In genomic region chr9:131733601-131734061, GRCh38 we compare ENCODE assay signal across 8 cellular contexts. TPM values are rescaled to one million over a fixed set of nuclear protein-coding genes. Genes with fewer than 3 reads are reported as not detected.
A peak's percentile ranks its signal among the peaks of the same experiment; 100 is the strongest.
DNase-seq lines count a peak whose midpoint lies in the region; ATAC-seq, FAIRE-seq and TF ChIP-seq lines count a peak whose summit lies in the region.

No MANE protein-coding gene starts in this region.

- H3K4me1 ChIP-seq in A549 (peaks cover 79% of the 10 kb centered on the region), astrocyte (ENCODE audit: insufficient read depth, low read length) (peaks cover 49% of the 10 kb centered on the region), stomach (peaks cover 80 to 100% (median 91%) of the 10 kb centered on the region in 4 donors)

- intact Hi-C loops in stomach (cut with DNase I; ENCODE audit: low total_unique reads), result no loop called here

- peak overlapping the region; percentile 97 for H3K27ac Mint-ChIP-seq in astrocyte (ENCODE audit: unreplicated experiment)

- no peaks in the 10 kb centered on the region for H3K27me3 ChIP-seq in astrocyte (ENCODE audit: insufficient read depth, low read length)
- no peaks in the 10 kb centered on the region for H3K27me3 ChIP-seq in stomach

- peaks cover 16% of the 10 kb centered on the region for H3K36me3 Mint-ChIP-seq in astrocyte (ENCODE audit: low read depth, unreplicated experiment)

- peak overlapping the region; percentile 0; the same call in 2 of the 3 replicates for H3K4me3 ChIP-seq in A549
- peak overlapping the region; percentile 15 for H3K4me3 ChIP-seq in astrocyte (ENCODE audit: insufficient read depth, low read depth, low read length)
- no peak overlapping the region for H3K4me3 ChIP-seq in stomach

- peaks cover 79% of the 10 kb centered on the region for H3K4me1 Mint-ChIP-seq in astrocyte (ENCODE audit: low read depth, unreplicated experiment)

- no peaks in the 10 kb centered on the region for H3K36me3 ChIP-seq in astrocyte (ENCODE audit: insufficient read depth, low read length)
- no peaks in the 10 kb centered on the region for H3K36me3 ChIP-seq in stomach

- 4% methylated on average over 14 of the region's 15 CpGs for WGBS in A549 (ENCODE audit: missing lambda C conversion rate)
- WGBS in stomach, 5 donors, result 20 to 33% (median 22%) methylated on average over 10 to 15 of the region's 15 CpGs

- TF ChIP-seq EP300 in A549 (IDR thresholded peaks at IDR 0.05) (no peak), stomach (IDR thresholded peaks at IDR 0.05) (no peak)

- no peak overlapping the region for H2AFZ ChIP-seq in astrocyte (ENCODE audit: low read depth, low read length)

- peak overlapping the region; percentile 56 for H3K9ac ChIP-seq in astrocyte (ENCODE audit: low read length)

- no peak for FAIRE-seq in A549 (lab: Jason Lieb, UNC)
- FAIRE-seq in astrocyte (lab: Jason Lieb, UNC), result no peak

- peaks cover 75% of the 10 kb centered on the region for H3K79me2 ChIP-seq in astrocyte (ENCODE audit: insufficient read depth, low read length)

- ATAC-seq in A549, result peak; percentile 86 to 87

- no peak for TF ChIP-seq RAD21 in A549 (conservative IDR thresholded peaks at IDR 0.05 in 1 of 2, IDR thresholded peaks at IDR 0.05 in 1 of 2)

- H3K9me3 Mint-ChIP-seq in astrocyte (ENCODE audit: unreplicated experiment), result no peaks in the 10 kb centered on the region

- H3K27ac ChIP-seq in A549 (peak overlapping the region; percentile 67 to 79), RWPE1 (peak overlapping the region; percentile 92), astrocyte (ENCODE audit: low read depth, low read length) (peak overlapping the region; percentile 84), stomach (peak overlapping the region; percentile 66 to 86 (median 70))

- DNase-seq in A549 (ENCODE audit: low read depth in 1 of 2, low spot score in 1 of 2) (peak; percentile 86 to 88), RWPE1 (ENCODE audit: low spot score) (peak; percentile 94), astrocyte (ENCODE audit: low read depth) (peak; percentile 99), iris pigment epithelial cell (ENCODE audit: low read depth) (peak; percentile 96), stomach (peak; percentile 35), NCI-H510A treated with DMSO at 0.1 percent for 48 hours (lab: John Stamatoyannopoulos, UW) (no peak), C1 segment of cervical spinal cord (lab: John Stamatoyannopoulos, UW) (no peak)

- TF ChIP-seq CTCF in A549 (IDR thresholded peaks at IDR 0.05) (no peak), RWPE1 (conservative IDR thresholded peaks at IDR 0.05; ENCODE audit: low read depth) (no peak), astrocyte (IDR thresholded peaks at IDR 0.05; ENCODE audit: insufficient read depth, low read depth, low read length) (no peak), stomach (IDR thresholded peaks at IDR 0.05) (no peak)

- H3K9me3 ChIP-seq in A549 (no peaks in the 10 kb centered on the region), astrocyte (ENCODE audit: insufficient read depth, low read depth, low read length) (no peaks in the 10 kb centered on the region), stomach (no peaks in the 10 kb centered on the region)

- peaks cover 71% of the 10 kb centered on the region for H4K20me1 ChIP-seq in astrocyte (ENCODE audit: insufficient read depth, low read length)

- CTCF ChIA-PET in A549 (lab: Yijun Ruan, JAX) (interaction anchor here (1.2 to 25.4 kb wide), 3 partner anchors 11 to 133 kb away, joined by 3 to 737 read pairs (median 5); no protein-coding TSS in a partner anchor), RWPE1 (lab: Yijun Ruan, JAX) (interaction anchor here (0.7 to 1.4 kb wide), 4 partner anchors 9 to 142 kb away, joined by 3 to 7 read pairs (median 4); no protein-coding TSS in a partner anchor)

- POLR2A ChIA-PET in A549 (lab: Yijun Ruan, JAX), result interaction anchor here (1.2 kb wide), 1 partner anchor 142 kb away, joined by 3 read pairs; no protein-coding TSS in a partner anchor
- POLR2A ChIA-PET in RWPE1 (lab: Yijun Ruan, JAX; ENCODE audit: low non-redundant PET), result no interaction called here

- no peak for TF ChIP-seq POLR2A in A549 (IDR thresholded peaks at IDR 0.05; ENCODE audit: low read length)
- TF ChIP-seq POLR2A in GM18526 (IDR thresholded peaks at IDR 0.05; ENCODE audit: extremely low read depth, insufficient read length), result peak; percentile 34
- no peak for TF ChIP-seq POLR2A in stomach (IDR thresholded peaks at IDR 0.05)

- H3K27me3 Mint-ChIP-seq in astrocyte (ENCODE audit: low read depth, unreplicated experiment), result no peaks in the 10 kb centered on the region

- peak overlapping the region; percentile 50 for H3K4me3 Mint-ChIP-seq in astrocyte (ENCODE audit: unreplicated experiment)

- H3K4me2 ChIP-seq in A549, result peak overlapping the region; percentile 75
- peak overlapping the region; percentile 75 for H3K4me2 ChIP-seq in astrocyte (ENCODE audit: low read length)

TF ChIP-seq in A549, 52 proteins besides CTCF, POLR2A, EP300 and RAD21:
- TF ChIP-seq HOXA7 (CRISPR knock-in tag; IDR thresholded peaks at IDR 0.05) (no peak), MYC (IDR thresholded peaks at IDR 0.05; ENCODE audit: borderline replicate concordance, low read length) (0 out of 2 replicates have a peak, but pooled peaks have one; percentile 28), FOSL2 (IDR thresholded peaks at IDR 0.05) (peak; percentile 57), FOSL2 (CRISPR knock-in tag; IDR thresholded peaks at IDR 0.05) (peak; percentile 88), MAFK (IDR thresholded peaks at IDR 0.05; ENCODE audit: partially characterized antibody) (peak; percentile 63), JUNB (IDR thresholded peaks at IDR 0.05) (peak; percentile 48; the same call in 1 of the 2 replicates), JUN (IDR thresholded peaks at IDR 0.05) (0 out of 5 replicates have a peak, but pooled peaks of 1 of the 2 experiments have one; percentile 30), GATA3 (IDR thresholded peaks at IDR 0.05; ENCODE audit: borderline replicate concordance) (peak; percentile 53; the same call in 1 of the 2 replicates), FOSB (CRISPR knock-in tag; IDR thresholded peaks at IDR 0.05) (no peak)
- TF ChIP-seq, protein P1, sequence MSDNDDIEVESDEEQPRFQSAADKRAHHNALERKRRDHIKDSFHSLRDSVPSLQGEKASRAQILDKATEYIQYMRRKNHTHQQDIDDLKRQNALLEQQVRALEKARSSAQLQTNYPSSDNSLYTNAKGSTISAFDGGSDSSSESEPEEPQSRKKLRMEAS (IDR thresholded peaks at IDR 0.05), result peak; percentile 72

RNA-seq across cellular contexts. Expression of gene RAPGEF1, which starts 6.2 kb away (rescaled TPM):
- polyA plus RNA-seq in A549 (2011; rRNA removed), result 27.7 and 32.5 TPM in 2 replicates
- 21.8 and 26.8 TPM in 2 replicates for polyA plus RNA-seq in A549 (2012; cell fraction: cytosol; rRNA removed)
- polyA plus RNA-seq in A549 (2012; cell fraction: nucleus; rRNA removed), result 38.6 and 40.1 TPM in 2 replicates
- 20.6 to 21.7 TPM (median 21.6 TPM) in 3 replicates for polyA plus RNA-seq in A549 (2017; fragmentation: RNase III; extraction: RNeasy Plus Mini Kit Qiagen cat#74134 plus additional on column Dnase treatment)
- 31.3 and 33.3 TPM in 2 replicates for polyA minus RNA-seq in A549 (2011; rRNA and poly(A)+ RNA removed)
- total RNA-seq in astrocyte, result 63.2 and 76.8 TPM in 2 replicates
- 10 to 100 TPM; 33.2 to 84.6 (median 57.1) TPM for total RNA-seq in stomach
- polyA plus RNA-seq in stomach, result 10 to 100 TPM in 2 of 3 donors, 1 to 10 TPM in 1; 8.4 to 19.1 (median 12.5) TPM

Comparison
In these comparisons a context has a peak if more than half of its experiments do, and no peak if none do; other contexts are left out.
1. DNase-seq: peak in A549 (2 of 2), RWPE1 (single experiment), astrocyte (single experiment), iris pigment epithelial cell (single experiment) and stomach (single experiment); none in NCI-H510A treated with DMSO at 0.1 percent for 48 hours (single experiment) and C1 segment of cervical spinal cord (0 of 14).
2. H3K4me3 ChIP-seq: peak in A549 (single experiment) and astrocyte (single experiment); none in stomach (0 of 4).
3. Peak in every context shown above with its lines, with median percentiles within 50 percentile points of each other: H3K27ac ChIP-seq.